22 cellular contexts compared by ENCODE assay signal in the genomic region with DNA sequence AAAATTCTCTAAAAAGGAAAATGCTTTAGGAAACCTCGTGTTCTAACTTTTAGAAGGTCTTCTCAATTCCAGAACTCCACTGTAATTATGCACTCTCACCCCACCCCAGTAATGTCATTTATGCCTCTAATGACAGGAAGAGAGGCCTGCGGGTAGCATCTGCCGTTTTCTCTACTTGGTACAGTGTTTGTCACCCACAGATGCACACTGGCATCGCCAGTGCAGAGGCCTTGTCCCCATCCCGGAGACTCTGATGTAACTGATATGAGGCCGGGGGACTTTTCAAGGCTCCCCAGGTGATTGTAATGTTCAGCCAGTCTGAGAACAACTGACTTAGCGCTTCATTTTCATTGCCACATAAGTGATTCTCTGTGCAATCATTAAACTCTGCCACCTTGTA.
"Had no signal": no experiment of that assay in that cellular context is flagged by ENCODE, and none has a peak within 500 bp of the region (broad histone marks: within the 10 kb centered on the region; RNA-seq: fewer than 3 reads in every experiment).

No MANE protein-coding gene starts in this region.

- H3K9me3 ChIP-seq: esophagus squamous epithelium, gastrocnemius medialis, left lung, lower lobe of right lung, mucosa of descending colon had no signal

- H3K4me1 ChIP-seq: esophagus squamous epithelium, gastrocnemius medialis, heart right ventricle, left lung, lower lobe of right lung had no signal

- H3K36me3 ChIP-seq: esophagus squamous epithelium, gastrocnemius medialis, heart right ventricle, left lung, lower lobe of right lung had no signal

- H3K4me3 ChIP-seq: esophagus squamous epithelium, gastrocnemius medialis, heart right ventricle, left lung, lower lobe of right lung, mucosa of descending colon had no signal

- DNase-seq: cortex of kidney; effector CD8-positive, alpha-beta T cell; effector memory CD8-positive, alpha-beta T cell; endodermal cell; erythroblast; esophagus squamous epithelium; foreskin fibroblast; foreskin melanocyte; gastrocnemius medialis; glutamatergic neuron; head of caudate nucleus; heart right ventricle; hippocampal formation; left cardiac atrium; left lung; left ventricle myocardium superior; lower lobe of right lung; mesenchymal stem cell; mucosa of descending colon; naive B cell; naive thymus-derived CD8-positive, alpha-beta T cell had no signal

- H3K27ac ChIP-seq: epithelial cell of prostate, esophagus squamous epithelium, gastrocnemius medialis, heart right ventricle, left lung, lower lobe of right lung had no signal
